Comparison of ENCODE assay signal across 17 cellular contexts in genomic region chr2:76080154-76080553, GRCh38.
"Had no signal": no experiment of that assay in that cellular context is flagged by ENCODE, and none has a peak within 500 bp of the region (broad histone marks: within the 10 kb centered on the region; RNA-seq: fewer than 3 reads in every experiment).

No MANE protein-coding gene starts in this region.

- DNase-seq: activated CD4-positive, alpha-beta memory T cell treated with anti-CD3 and anti-CD28 coated beads, Interleukin-2, amount 10 ng/mL, durations not matched to agents 7 days and 5 days; activated CD4-positive, alpha-beta T cell treated with anti-CD3 and anti-CD28 coated beads for 36 hours; activated gamma-delta T cell; activated T-cell treated with anti-CD3 and anti-CD28 coated beads, Interleukin-2, amount 50 U/mL, for 48 hours; amygdala; brain microvascular endothelial cell; left ventricle myocardium inferior; occipital lobe; stimulated activated CD4-positive, alpha-beta T cell treated with anti-CD3 and anti-CD28 coated beads, Interleukin-12 subunit alpha, Interleukin-12 subunit beta, amount 100 ng/mL, for 4 hours; T-helper 9 cell; testis; uterus had no signal

- ATAC-seq: activated CD4-positive, alpha-beta T cell treated with anti-CD3 and anti-CD28 coated beads for 36 hours; esophagus mucosa; natural killer cell treated with Interleukin-12 subunit alpha and Interleukin-12 subunit beta and Interleukin-15 and Interleukin-18, amount 100 ng/mL, for 72 hours; sciatic nerve had no signal

- H3K9me3 ChIP-seq: left ventricle myocardium inferior, prostate gland, testis, uterus had no signal

- H3K27ac ChIP-seq: brain microvascular endothelial cell, left ventricle myocardium inferior, prostate gland, testis, uterus had no signal

- H3K4me1 ChIP-seq: left ventricle myocardium inferior, prostate gland, testis, uterus had no signal

- H3K4me3 ChIP-seq: left ventricle myocardium inferior, prostate gland, testis, uterus had no signal

- H3K36me3 ChIP-seq: brain microvascular endothelial cell, left ventricle myocardium inferior, prostate gland, uterus had no signal

- FAIRE-seq: islet of Langerhans had no signal

- H3K27me3 ChIP-seq: brain microvascular endothelial cell, testis, uterus had no signal
